ENCODE assay signal across 24 cellular contexts in the genomic region with DNA sequence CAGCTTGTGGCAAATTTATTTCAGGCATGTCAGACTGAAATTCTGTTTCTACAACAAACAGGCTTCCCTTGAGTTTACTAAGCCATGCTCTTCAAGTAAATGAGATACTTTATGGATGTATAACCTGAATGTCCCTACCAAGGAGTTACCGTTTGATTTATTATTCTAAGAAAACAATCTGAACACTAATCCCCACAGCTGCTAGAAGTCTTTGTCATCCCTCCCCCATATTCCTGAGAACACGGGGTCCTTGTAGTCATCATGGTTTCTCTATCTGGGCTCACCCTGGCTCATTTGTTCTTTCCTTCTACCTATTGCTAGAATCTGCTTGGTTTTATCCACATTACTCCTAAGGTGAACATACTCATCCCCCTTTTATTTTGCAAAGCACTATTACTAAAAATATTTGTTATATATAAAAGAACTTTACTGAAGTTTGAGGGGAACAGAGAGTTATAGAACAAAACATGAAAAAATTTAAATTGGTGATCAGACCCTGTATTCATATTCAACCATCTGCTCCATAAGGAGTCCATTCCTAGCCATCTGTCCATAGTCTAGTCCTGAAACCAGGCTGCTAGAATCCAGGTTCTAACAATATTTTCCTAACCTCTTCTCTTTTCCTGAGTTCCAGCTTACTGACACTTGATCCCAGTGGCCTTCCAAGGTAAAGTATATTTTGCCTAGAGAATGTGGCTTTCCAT.
DNase-seq lines count a peak whose midpoint lies in the region; ATAC-seq lines count a peak whose summit lies in the region.
"Had no signal": no experiment of that assay in that cellular context is flagged by ENCODE, and none has a peak within 500 bp of the region (broad histone marks: within the 10 kb centered on the region; RNA-seq: fewer than 3 reads in every experiment).

No MANE protein-coding gene starts in this region.

- ATAC-seq in HG03442 (IDR thresholded peaks at IDR 0.05; ENCODE audit: unreplicated experiment) = no peak
- ATAC-seq: GM23338, T-helper 17 cell had no signal

- peak; percentile 9 for DNase-seq in DMS53 (lab: John Stamatoyannopoulos, UW)
- no peak for DNase-seq in DMS53 treated with DMSO at 0.1 percent for 48 hours (lab: John Stamatoyannopoulos, UW; ENCODE audit: unreplicated experiment)
- DNase-seq in NCI-H1694 treated with DMSO at 0.1 percent for 48 hours (lab: John Stamatoyannopoulos, UW) = peak; percentile 30
- peak; percentile 40 for DNase-seq in amniotic epithelial cell (ENCODE audit: low read depth)
- DNase-seq in myocyte (ENCODE audit: low read depth) = peak; percentile 9
- no peak for DNase-seq in NCI-H526 treated with DMSO at 0.1 percent for 48 hours (lab: John Stamatoyannopoulos, UW)
- DNase-seq in AG20443 (ENCODE audit: low spot score) = no peak
- DNase-seq: ACHN; AML-193; Calu3; CD8-positive, alpha-beta memory T cell; DND-41; Karpas-422; MG63; NCI-H1417; NCI-H187 treated with DMSO at 0.1 percent for 48 hours; NCI-H2107; NCI-H345; NK-92 treated with Interleukin-12 subunit alpha and Interleukin-12 subunit beta, amount 100 ng/mL, for 24 hours; SHP77 treated with DMSO at 0.1 percent for 48 hours; SW 1271; T-helper 17 cell had no signal

Comparison
In these comparisons a context has a peak if more than half of its experiments do, and no peak if none do; other contexts are left out.
1. DNase-seq: peak in DMS53 (single experiment), NCI-H1694 treated with DMSO at 0.1 percent for 48 hours (single experiment), amniotic epithelial cell (single experiment) and myocyte (single experiment); none in DMS53 treated with DMSO at 0.1 percent for 48 hours (single experiment), NCI-H526 treated with DMSO at 0.1 percent for 48 hours (single experiment) and AG20443 (single experiment).